In genomic region chr5:96743065-96743768, GRCh38 we compare ENCODE assay signal across 10 cellular contexts.
DNase-seq lines count a peak whose midpoint lies in the region; ATAC-seq, FAIRE-seq and TF ChIP-seq lines count a peak whose summit lies in the region.
"Had no signal": no experiment of that assay in that cellular context is flagged by ENCODE, and none has a peak within 500 bp of the region (broad histone marks: within the 10 kb centered on the region; RNA-seq: fewer than 3 reads in every experiment).

No MANE protein-coding gene starts in this region.

- DNase-seq in CD14-positive monocyte (ENCODE audit: low spot score) (no peak), Kasumi-1 (lab: John Stamatoyannopoulos, UW) (peak; percentile 24 to 30), endothelial cell of umbilical vein (ENCODE audit: low read depth, low spot score) (peak; percentile 71), activated gamma-delta T cell (lab: John Stamatoyannopoulos, UW) (no peak), NCI-H748 (lab: John Stamatoyannopoulos, UW; ENCODE audit: unreplicated experiment) (no peak)
- no peak for DNase-seq in naive thymus-derived CD4-positive, alpha-beta T cell
- DNase-seq in activated effector memory CD4-positive, alpha-beta T cell treated with Interleukin-2 at 50 U/mL for 16 hours, result no peak
- DNase-seq: NCI-H187 had no signal

- H3K9ac ChIP-seq in endothelial cell of umbilical vein (replicated peaks; ENCODE audit: extremely low read depth, insufficient read depth, low read length), result peak overlapping the region; percentile 26

- no peak for TF ChIP-seq CTCF in CD14-positive monocyte (IDR thresholded peaks at IDR 0.05)
- TF ChIP-seq CTCF in endothelial cell of umbilical vein (IDR thresholded peaks at IDR 0.05; ENCODE audit: extremely low read depth in 1 of 2, insufficient read depth in 1 of 2, low read depth in 1 of 2, low read length in 2 of 2), result no peak

- POLR2A ChIA-PET in endothelial cell of umbilical vein (lab: Charles Lee), result no interaction called here
- POLR2A ChIA-PET in naive thymus-derived CD4-positive, alpha-beta T cell (lab: Charles Lee), result interaction anchor here (0.6 kb wide), 2 partner anchors 9 to 265 kb away, joined by 3 read pairs; no protein-coding TSS in a partner anchor

- peak; percentile 83 for FAIRE-seq in endothelial cell of umbilical vein (lab: Jason Lieb, UNC)

- BruUV-seq in endothelial cell of umbilical vein (replicated peaks; lab: Mats Ljungman, UMichigan), result no TSS peak

- no peaks in the 10 kb centered on the region for H3K9me3 ChIP-seq in endothelial cell of umbilical vein (replicated peaks; ENCODE audit: control insufficient read depth, insufficient read depth, low read length)
- no peaks in the 10 kb centered on the region for H3K9me3 ChIP-seq in naive thymus-derived CD4-positive, alpha-beta T cell (ENCODE audit: control insufficient read depth in 2 of 3, low read length in 3 of 3)

- no peak for TF ChIP-seq POLR2A in endothelial cell of umbilical vein (IDR thresholded peaks at IDR 0.05; ENCODE audit: low read depth, low read length)

- H3K27me3 Mint-ChIP-seq in CD14-positive monocyte (ENCODE audit: low read depth in 3 of 3), result no peaks in the 10 kb centered on the region
- no peaks in the 10 kb centered on the region for H3K27me3 Mint-ChIP-seq in naive thymus-derived CD4-positive, alpha-beta T cell

- H3K4me3 ChIP-seq in endothelial cell of umbilical vein (replicated peaks in 1 of 3; ENCODE audit: insufficient read depth in 1 of 3, low read depth in 1 of 3, low read length in 3 of 3), result no peak overlapping the region
- no peak overlapping the region for H3K4me3 ChIP-seq in naive thymus-derived CD4-positive, alpha-beta T cell (ENCODE audit: low read length)

- CTCF ChIA-PET in endothelial cell of umbilical vein (lab: Charles Lee), result interaction anchor here (0.7 to 2.8 kb wide), 8 partner anchors 9 to 399 kb away, joined by 3 to 26 read pairs (median 4); no protein-coding TSS in a partner anchor
- CTCF ChIA-PET in naive thymus-derived CD4-positive, alpha-beta T cell (lab: Charles Lee), result interaction anchor here (0.6 to 2.4 kb wide), 3 partner anchors 9 to 846 kb away, joined by 3 to 11 read pairs (median 3); no protein-coding TSS in a partner anchor

- peak overlapping the region; percentile 31 for H3K4me2 ChIP-seq in endothelial cell of umbilical vein (ENCODE audit: insufficient read depth, low read length)

- dilution Hi-C loops in endothelial cell of umbilical vein (cut with MboI; ENCODE audit: extremely low pct_ligation_motif_present, low sequenced_read_pairs), result no loop called here

- H3K4me3 Mint-ChIP-seq in CD14-positive monocyte, result no peak overlapping the region
- no peak overlapping the region for H3K4me3 Mint-ChIP-seq in naive thymus-derived CD4-positive, alpha-beta T cell
- H3K4me3 Mint-ChIP-seq: nephron had no signal

- H3K9me3 Mint-ChIP-seq in CD14-positive monocyte, result no peaks in the 10 kb centered on the region
- no peaks in the 10 kb centered on the region for H3K9me3 Mint-ChIP-seq in naive thymus-derived CD4-positive, alpha-beta T cell
- H3K9me3 Mint-ChIP-seq: nephron had no signal

- peaks cover 92 to 95% of the 10 kb centered on the region in 2 donors for H3K36me3 Mint-ChIP-seq in CD14-positive monocyte
- peaks cover 16 to 41% (median 30%) of the 10 kb centered on the region in 5 donors for H3K36me3 Mint-ChIP-seq in naive thymus-derived CD4-positive, alpha-beta T cell

- peaks cover 23% of the 10 kb centered on the region for H3K4me1 ChIP-seq in endothelial cell of umbilical vein (ENCODE audit: control insufficient read depth, extremely low read depth, insufficient read depth, low read length)
- H3K4me1 ChIP-seq in naive thymus-derived CD4-positive, alpha-beta T cell (ENCODE audit: control insufficient read depth in 2 of 2, insufficient read depth in 2 of 2, low read length in 2 of 2), result no peaks in the 10 kb centered on the region

- peak; percentile 65 for ATAC-seq in naive thymus-derived CD4-positive, alpha-beta T cell
- no peak for ATAC-seq in GM21390 (IDR thresholded peaks at IDR 0.05; ENCODE audit: unreplicated experiment)

- H3K36me3 ChIP-seq in endothelial cell of umbilical vein (ENCODE audit: control insufficient read depth in 2 of 2, extremely low read depth in 1 of 2, insufficient read depth in 2 of 2, low read length in 2 of 2), result peaks cover 8 to 19% of the 10 kb centered on the region in 2 experiments
- peaks cover 27 to 85% (median 29%) of the 10 kb centered on the region in 3 experiments for H3K36me3 ChIP-seq in naive thymus-derived CD4-positive, alpha-beta T cell (ENCODE audit: control insufficient read depth in 2 of 3, insufficient read depth in 3 of 3, low read length in 3 of 3)

- peak overlapping the region; percentile 79 to 92 (median 85) for H3K27ac Mint-ChIP-seq in CD14-positive monocyte
- peak overlapping the region in 6 of 9 donors; percentile 6 to 80 (median 54) for H3K27ac Mint-ChIP-seq in naive thymus-derived CD4-positive, alpha-beta T cell

- H3K4me1 Mint-ChIP-seq in CD14-positive monocyte, result peaks cover 18% of the 10 kb centered on the region
- H3K4me1 Mint-ChIP-seq in naive thymus-derived CD4-positive, alpha-beta T cell, result peaks cover 0 to 21% (median 0%) of the 10 kb centered on the region in 7 donors
- H3K4me1 Mint-ChIP-seq: nephron had no signal

- H3K9me1 ChIP-seq in endothelial cell of umbilical vein (replicated peaks; ENCODE audit: control insufficient read depth, extremely low read depth, insufficient read depth, low read length), result no peaks in the 10 kb centered on the region

- H2AFZ ChIP-seq in endothelial cell of umbilical vein (ENCODE audit: low read depth, low read length), result no peak overlapping the region

- H3K79me2 ChIP-seq in endothelial cell of umbilical vein (ENCODE audit: control insufficient read depth, insufficient read depth, low read length), result no peaks in the 10 kb centered on the region

- H3K27ac ChIP-seq in endothelial cell of umbilical vein (ENCODE audit: insufficient read depth, low read depth, low read length), result peak overlapping the region; percentile 82
- peak overlapping the region; percentile 13 for H3K27ac ChIP-seq in naive thymus-derived CD4-positive, alpha-beta T cell (ENCODE audit: low read depth, low read length)

- intact Hi-C loops in CD14-positive monocyte (cut with micrococcal nuclease) (no loop called here), endothelial cell of umbilical vein (cut with micrococcal nuclease) (no loop called here)
- intact Hi-C loops in naive thymus-derived CD4-positive, alpha-beta T cell (cut with micrococcal nuclease), result no loop called here

- H3K27me3 ChIP-seq in endothelial cell of umbilical vein (ENCODE audit: control insufficient read depth in 2 of 2, insufficient read depth in 2 of 2, low read length in 2 of 2), result no peaks in the 10 kb centered on the region
- H3K27me3 ChIP-seq in naive thymus-derived CD4-positive, alpha-beta T cell (ENCODE audit: control insufficient read depth in 2 of 2, insufficient read depth in 2 of 2, low read length in 2 of 2), result no peaks in the 10 kb centered on the region

- H4K20me1 ChIP-seq in endothelial cell of umbilical vein (replicated peaks; ENCODE audit: control insufficient read depth, extremely low read depth, insufficient read depth, low read length), result no peaks in the 10 kb centered on the region

TF ChIP-seq in endothelial cell of umbilical vein, 7 proteins besides CTCF, POLR2A, EP300 and RAD21:
- no peak for TF ChIP-seq MYC (IDR thresholded peaks at IDR 0.05; ENCODE audit: low read depth, low read length)
- TF ChIP-seq FOS (IDR thresholded peaks at IDR 0.05; ENCODE audit: borderline replicate concordance, insufficient read depth, low read length), result peak; percentile 84
- TF ChIP-seq POLR2AphosphoS5 (IDR thresholded peaks at IDR 0.05; ENCODE audit: insufficient read depth, low read depth, low read length), result peak; percentile 59
- TF ChIP-seq MAX (IDR thresholded peaks at IDR 0.05; ENCODE audit: insufficient read depth, insufficient read length), result no peak
- TF ChIP-seq GATA2 (IDR thresholded peaks at IDR 0.05; ENCODE audit: insufficient read depth, insufficient read length, low read depth, low read length), result peak; percentile 22
- TF ChIP-seq JUN (IDR thresholded peaks at IDR 0.05; ENCODE audit: borderline replicate concordance, insufficient read depth, insufficient read length, low read depth), result peak; percentile 64
- TF ChIP-seq EZH2 (IDR thresholded peaks at IDR 0.05; ENCODE audit: borderline replicate concordance, low read depth, low read length, severe bottlenecking), result no peak

Comparison
In these comparisons a context has a peak if more than half of its experiments do, and no peak if none do; other contexts are left out.
1. DNase-seq: peak in Kasumi-1 (2 of 2) and endothelial cell of umbilical vein (single experiment); none in CD14-positive monocyte (single experiment), naive thymus-derived CD4-positive, alpha-beta T cell (0 of 9), activated gamma-delta T cell (single experiment), NCI-H748 (single experiment) and activated effector memory CD4-positive, alpha-beta T cell treated with Interleukin-2 at 50 U/mL for 16 hours (single experiment).